In genomic region chr2:23347516-23348481, GRCh38 we compare ENCODE assay signal across 23 cellular contexts.
"Had no signal": no experiment of that assay in that cellular context is flagged by ENCODE, and none has a peak within 500 bp of the region (broad histone marks: within the 10 kb centered on the region; RNA-seq: fewer than 3 reads in every experiment).

No MANE protein-coding gene starts in this region.

- ATAC-seq: effector memory CD8-positive, alpha-beta T cell; left lobe of liver; naive thymus-derived CD8-positive, alpha-beta T cell; psoas muscle; right cardiac atrium; stimulated activated memory B cell treated with anti-CD40 and anti-IgM and Interleukin-4, amounts not matched to agents 10 μg/mL and 1 μg/mL and 100 μg/mL, for 72 hours; stimulated activated naive CD8-positive, alpha-beta T cell treated with anti-CD3 and anti-CD28 coated beads, Interleukin-15, Interleukin-2, amounts not matched to agents 100 U/mL and 50 U/mL, for 24 hours had no signal

- H3K4me3 Mint-ChIP-seq: effector memory CD8-positive, alpha-beta T cell; mesothelial cell of epicardium; naive thymus-derived CD8-positive, alpha-beta T cell; stimulated activated memory B cell treated with anti-CD40 and anti-IgM and Interleukin-4, amounts not matched to agents 10 μg/mL and 1 μg/mL and 100 μg/mL, for 72 hours; type B pancreatic cell had no signal

- H3K27ac Mint-ChIP-seq: effector memory CD8-positive, alpha-beta T cell; mesothelial cell of epicardium; stimulated activated memory B cell treated with anti-CD40 and anti-IgM and Interleukin-4, amounts not matched to agents 10 μg/mL and 1 μg/mL and 100 μg/mL, for 72 hours; type B pancreatic cell had no signal

- DNase-seq: cortex of kidney; effector memory CD8-positive, alpha-beta T cell; hypothalamus; kidney; mesenchymal stem cell; naive thymus-derived CD8-positive, alpha-beta T cell; occipital lobe; ovary; psoas muscle; right cardiac atrium; spleen; stimulated activated CD4-positive, alpha-beta T cell treated with anti-CD3 and anti-CD28 coated beads, Interleukin-4, amount 100 ng/mL, for 4 hours; stimulated activated naive CD8-positive, alpha-beta T cell treated with anti-CD3 and anti-CD28 coated beads, Interleukin-15, Interleukin-2, amounts not matched to agents 100 U/mL and 50 U/mL, for 24 hours; substantia nigra; testis; tibial artery had no signal

- H3K27ac ChIP-seq: ovary, psoas muscle, skin epidermis, spleen, testis, tibial artery had no signal

- H3K27me3 ChIP-seq: ovary, testis, tibial artery had no signal

- FAIRE-seq: frontal cortex, kidney had no signal

- H3K36me3 Mint-ChIP-seq: mesothelial cell of epicardium; naive thymus-derived CD8-positive, alpha-beta T cell; stimulated activated memory B cell treated with anti-CD40 and anti-IgM and Interleukin-4, amounts not matched to agents 10 μg/mL and 1 μg/mL and 100 μg/mL, for 72 hours; type B pancreatic cell had no signal

- H3K9me3 Mint-ChIP-seq: effector memory CD8-positive, alpha-beta T cell; naive thymus-derived CD8-positive, alpha-beta T cell; type B pancreatic cell had no signal

- H3K9me3 ChIP-seq: ovary, psoas muscle, spleen, testis, tibial artery had no signal

- H3K36me3 ChIP-seq: ovary, spleen, tibial artery had no signal

- H3K4me3 ChIP-seq: lung, ovary, psoas muscle, skin epidermis, spleen, testis, tibial artery had no signal
